8 cellular contexts compared by ENCODE assay signal in the genomic region with DNA sequence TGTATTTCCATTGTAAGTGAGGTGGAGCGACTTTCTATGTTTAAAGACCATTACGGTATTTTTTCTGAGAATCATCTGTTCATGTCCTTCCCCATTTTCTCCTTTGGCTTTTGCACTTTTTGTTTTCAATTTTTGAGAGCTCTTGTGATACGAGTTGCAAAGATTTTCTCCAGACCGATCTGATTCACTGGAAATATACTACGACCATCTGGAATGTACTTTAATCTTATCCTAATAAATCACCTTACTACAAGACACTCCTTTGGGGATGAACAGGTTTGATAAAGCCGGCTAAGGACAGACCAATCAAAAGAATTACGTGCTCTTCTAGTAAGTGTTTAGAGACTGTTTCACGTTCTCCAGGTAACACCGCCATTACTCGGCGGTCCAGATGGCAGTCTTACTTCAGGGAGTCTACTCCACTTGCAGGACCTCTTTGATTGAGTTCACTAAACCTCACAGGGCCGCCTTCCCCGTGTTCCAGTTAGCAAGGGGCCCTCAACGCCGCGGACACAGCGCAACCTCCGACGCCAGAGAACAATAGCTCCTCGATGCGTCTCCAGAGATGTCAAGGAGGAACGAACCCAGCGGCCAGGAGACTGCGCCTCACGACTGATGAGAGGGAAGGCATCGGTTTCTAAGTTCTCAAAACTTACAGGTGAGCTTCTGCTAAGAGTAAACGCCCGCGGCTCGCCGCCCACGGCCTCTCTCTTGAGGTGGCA. TPM values are rescaled to one million over a fixed set of nuclear protein-coding genes. Genes with fewer than 3 reads are reported as not detected.
DNase-seq lines count a peak whose midpoint lies in the region; ATAC-seq and TF ChIP-seq lines count a peak whose summit lies in the region.

No MANE protein-coding gene starts in this region.

- TSS peak; percentile 85 for BruUV-seq in Panc1 (replicated peaks; lab: Mats Ljungman, UMichigan)

- ATAC-seq in HG02870 (IDR thresholded peaks at IDR 0.05; ENCODE audit: unreplicated experiment) (peak; percentile 20), Panc1 (peak; percentile 48)

- H4K20me1 ChIP-seq in osteoblast (ENCODE audit: insufficient read depth, low read length) = peaks cover 33% of the 10 kb centered on the region

- H2AFZ ChIP-seq in osteoblast (ENCODE audit: low read length) = peak overlapping the region; percentile 97

- H3K27ac ChIP-seq in Panc1 (ENCODE audit: low read length) = peak overlapping the region; percentile 100
- H3K27ac ChIP-seq in esophagus squamous epithelium = peak overlapping the region; percentile 98 to 100 (median 100)
- peak overlapping the region; percentile 91 for H3K27ac ChIP-seq in osteoblast (ENCODE audit: low read depth, low read length)

- peaks cover 89% of the 10 kb centered on the region for H3K79me2 ChIP-seq in osteoblast (ENCODE audit: insufficient read depth, low read length)

- in situ Hi-C loops in Panc1 (cut with HindIII; ENCODE audit: low pct_unique_long_range_greater_than_20kb, low sequenced_read_pairs) = no loop called here

- POLR2A ChIA-PET in Panc1 (lab: Charles Lee) = interaction anchor here (0.9 to 1.8 kb wide), 5 partner anchors 27 to 516 kb away, joined by 3 to 11 read pairs (median 4); a partner anchor contains a TSS

- H3K27me3 ChIP-seq in Panc1 (ENCODE audit: control insufficient read depth, insufficient read depth, low read length) (no peaks in the 10 kb centered on the region), esophagus squamous epithelium (no peaks in the 10 kb centered on the region), osteoblast (ENCODE audit: insufficient read depth, low read length) (no peaks in the 10 kb centered on the region)

- intact Hi-C loops in Panc1 (cut with micrococcal nuclease; ENCODE audit: unreplicated experiment) = loop anchor here (5.0 kb wide), 1 partner anchor 34 kb away; a partner anchor contains a TSS
- intact Hi-C loops in esophagus squamous epithelium (cut with DNase I) = loop anchor here (5.0 kb wide), 1 partner anchor 61 kb away; a partner anchor contains a TSS

- TF ChIP-seq CTCF in Panc1 (IDR thresholded peaks at IDR 0.05) (no peak), esophagus squamous epithelium (IDR thresholded peaks at IDR 0.05) (no peak), osteoblast (IDR thresholded peaks at IDR 0.05; ENCODE audit: extremely low read depth, low read depth, low read length) (no peak)

- DNase-seq in NCI-H2227 (lab: John Stamatoyannopoulos, UW; ENCODE audit: unreplicated experiment) (peak; percentile 83), NCI-H2227 treated with DMSO at 0.1 percent for 48 hours (lab: John Stamatoyannopoulos, UW) (no peak), Panc1 (ENCODE audit: low read depth, low spot score) (no peak), esophagus squamous epithelium (lab: John Stamatoyannopoulos, UW) (no peak), osteoblast (ENCODE audit: insufficient read length, low spot score, missing footprints) (peak; percentile 78), NK-92 (lab: John Stamatoyannopoulos, UW; ENCODE audit: unreplicated experiment) (no peak)
- DNase-seq in NK-92 treated with Interleukin-12 subunit alpha and Interleukin-12 subunit beta, amount 100 ng/mL, for 24 hours (lab: John Stamatoyannopoulos, UW) = no peak

- H3K4me2 ChIP-seq in osteoblast (ENCODE audit: insufficient read depth, low read length) = peak overlapping the region; percentile 96

- H3K9me3 ChIP-seq in Panc1 (ENCODE audit: control insufficient read depth, insufficient read depth, low read depth, low read length) (no peaks in the 10 kb centered on the region), esophagus squamous epithelium (no peaks in the 10 kb centered on the region), osteoblast (ENCODE audit: low read depth, low read length) (no peaks in the 10 kb centered on the region)

- 3% methylated on average over 16 to 17 of the region's 32 CpGs for WGBS in esophagus squamous epithelium, 2 donors

- H3K4me3 ChIP-seq in Panc1 (ENCODE audit: low read depth in 2 of 2, low read length in 2 of 2) = peak overlapping the region; percentile 85 to 96
- peak overlapping the region; percentile 76 to 97 (median 86) for H3K4me3 ChIP-seq in esophagus squamous epithelium
- H3K4me3 ChIP-seq in osteoblast (ENCODE audit: insufficient read depth, low read length) = peak overlapping the region; percentile 84

- H3K4me1 ChIP-seq in Panc1 (ENCODE audit: control insufficient read depth, insufficient read depth, low read length) (peaks cover 30% of the 10 kb centered on the region), esophagus squamous epithelium (peaks cover 12 to 65% (median 25%) of the 10 kb centered on the region in 3 donors), osteoblast (ENCODE audit: insufficient read depth, low read length) (peaks cover 25% of the 10 kb centered on the region)

- no peak for TF ChIP-seq POLR2A in esophagus squamous epithelium (IDR thresholded peaks at IDR 0.05)

- CTCF ChIA-PET in Panc1 (lab: Charles Lee) = no interaction called here

- H3K36me3 ChIP-seq in Panc1 (ENCODE audit: control insufficient read depth, insufficient read depth, low read length) (peaks cover 19% of the 10 kb centered on the region), esophagus squamous epithelium (peaks cover 0 to 6% (median 6%) of the 10 kb centered on the region in 3 donors), osteoblast (ENCODE audit: insufficient read depth, low read length) (peaks cover 3% of the 10 kb centered on the region)

RNA-seq across cellular contexts. Expression of a gene that starts 0.9 kb away (rescaled TPM):
- 112 TPM for total RNA-seq in Panc1 (2021; ENCODE audit: unreplicated experiment)
- 51.1 TPM for polyA plus RNA-seq in Panc1 (2012; ENCODE audit: insufficient read length)
- 100 to 1,000 TPM in 1 of 4 donors, 10 to 100 TPM in 3; 45.0 to 105 (median 82.6) TPM for total RNA-seq in esophagus squamous epithelium
- 109 and 119 TPM in 2 replicates for total RNA-seq in osteoblast

RNA-seq across cellular contexts. Expression of a gene that starts 33.3 kb away (rescaled TPM):
- 180 TPM for total RNA-seq in Panc1 (2021; ENCODE audit: unreplicated experiment)
- polyA plus RNA-seq in Panc1 (2012; ENCODE audit: insufficient read length) = 137 TPM
- total RNA-seq in esophagus squamous epithelium = 100 to 1,000 TPM; 227 to 792 (median 519) TPM
- total RNA-seq in osteoblast = 294 and 544 TPM in 2 replicates

RNA-seq across cellular contexts. Expression of a gene that starts 35.5 kb away (rescaled TPM):
- total RNA-seq in Panc1 (2021; ENCODE audit: unreplicated experiment) (112 TPM), esophagus squamous epithelium (10 to 100 TPM; 24.9 to 56.8 (median 40.8) TPM), osteoblast (41.6 and 53.6 TPM in 2 replicates)
- polyA plus RNA-seq in Panc1 (2012; ENCODE audit: insufficient read length) = 45.6 TPM

Comparison
In these comparisons a context has a peak if more than half of its experiments do, and no peak if none do; other contexts are left out.
1. DNase-seq: peak in NCI-H2227 (single experiment) and osteoblast (single experiment); none in NCI-H2227 treated with DMSO at 0.1 percent for 48 hours (single experiment), Panc1 (single experiment), esophagus squamous epithelium (single experiment), NK-92 treated with Interleukin-12 subunit alpha and Interleukin-12 subunit beta, amount 100 ng/mL, for 24 hours (single experiment) and NK-92 (single experiment).
2. Peak in every context shown above with its lines, with median percentiles within 50 percentile points of each other: H3K27ac ChIP-seq and H3K4me3 ChIP-seq.